9 cellular contexts compared by ENCODE assay signal in the genomic region with DNA sequence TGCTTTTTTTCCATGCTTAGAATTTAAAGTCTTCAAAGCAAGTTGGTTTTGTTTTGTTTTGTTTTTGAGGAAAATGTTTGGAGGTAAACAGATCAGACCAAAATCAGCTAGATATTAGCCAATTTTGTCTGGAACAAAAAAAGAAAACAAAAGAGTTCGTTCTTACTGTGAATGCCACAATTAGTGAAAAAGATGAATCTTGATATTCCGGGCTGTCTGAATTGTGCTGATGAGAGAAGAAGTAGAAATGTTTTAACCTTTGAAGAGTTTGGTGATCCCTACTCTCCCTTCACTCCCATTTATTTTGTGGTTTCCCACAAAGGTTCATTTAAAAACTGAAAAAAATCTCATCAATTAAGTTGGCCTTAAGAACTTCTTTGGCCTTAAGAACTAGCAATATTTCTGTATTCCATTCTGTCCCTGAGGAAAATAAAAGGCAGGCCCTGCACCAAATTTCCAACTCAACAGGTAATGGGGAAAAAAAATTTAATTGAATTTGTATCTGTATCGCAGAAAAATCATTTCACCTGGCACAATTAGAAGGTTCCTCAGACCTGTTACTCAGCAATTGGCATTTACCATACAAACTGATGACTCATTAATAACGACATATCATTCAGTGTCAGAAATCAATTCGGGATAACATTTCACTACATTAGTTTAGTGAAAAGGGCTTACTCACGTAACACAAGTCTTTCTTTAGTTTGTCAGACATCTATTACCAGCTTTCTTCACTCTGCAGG. TPM values are rescaled to one million over a fixed set of nuclear protein-coding genes. Genes with fewer than 3 reads are reported as not detected.
DNase-seq lines count a peak whose midpoint lies in the region; ATAC-seq and TF ChIP-seq lines count a peak whose summit lies in the region.
"Had no signal": no experiment of that assay in that cellular context is flagged by ENCODE, and none has a peak within 500 bp of the region (broad histone marks: within the 10 kb centered on the region; RNA-seq: fewer than 3 reads in every experiment).

No MANE protein-coding gene starts in this region.

- ATAC-seq in GM21381 (IDR thresholded peaks at IDR 0.05; ENCODE audit: unreplicated experiment): peak; percentile 1

- H3K9me2 ChIP-seq in Loucy (replicated peaks; ENCODE audit: low read depth, low read length): no peaks in the 10 kb centered on the region

- DNase-seq in prostate gland (ENCODE audit: low spot score) (no peak), NCI-H510A treated with DMSO at 0.1 percent for 48 hours (lab: John Stamatoyannopoulos, UW) (no peak), SW480 (ENCODE audit: low spot score) (no peak), anterior cingulate cortex (lab: John Stamatoyannopoulos, UW) (no peak), SKM-1 (lab: John Stamatoyannopoulos, UW; ENCODE audit: unreplicated experiment) (no peak)

- no peak overlapping the region for H3K4me3 ChIP-seq in Loucy (ENCODE audit: low read length, poor library complexity, severe bottlenecking)
- peak overlapping the region; percentile 72 to 73 for H3K4me3 ChIP-seq in esophagus (ENCODE audit: low read depth in 1 of 2, low read length in 2 of 2)
- peak overlapping the region; percentile 46 to 52 for H3K4me3 ChIP-seq in prostate gland

- H4K20me1 ChIP-seq in Loucy (ENCODE audit: insufficient read depth, low read length, poor library complexity, severe bottlenecking): no peaks in the 10 kb centered on the region

- H3K4me2 ChIP-seq in Loucy (ENCODE audit: low read depth, low read length, poor library complexity, severe bottlenecking): peak overlapping the region; percentile 32

- no peak overlapping the region for H3K9ac ChIP-seq in Loucy (ENCODE audit: low read depth, low read length, poor library complexity, severe bottlenecking)

- H3K4me1 ChIP-seq in Loucy (ENCODE audit: insufficient read depth, low read length, poor library complexity, severe bottlenecking): peaks cover 11% of the 10 kb centered on the region
- H3K4me1 ChIP-seq in esophagus (ENCODE audit: control insufficient read depth in 2 of 2, insufficient read depth in 2 of 2, low read length in 1 of 2): no peaks in the 10 kb centered on the region
- no peaks in the 10 kb centered on the region for H3K4me1 ChIP-seq in prostate gland (replicated peaks)

- H3F3A ChIP-seq in Loucy (ENCODE audit: low read depth): no peaks in the 10 kb centered on the region

- H3K27ac ChIP-seq in esophagus (ENCODE audit: low read depth in 2 of 2, low read length in 1 of 2) (peak overlapping the region; percentile 30 to 96), prostate gland (peak overlapping the region; percentile 86 to 91)

- H3K9me3 ChIP-seq in Loucy (ENCODE audit: insufficient read depth, low read depth, low read length) (no peaks in the 10 kb centered on the region), esophagus (ENCODE audit: control insufficient read depth in 2 of 2, insufficient read depth in 1 of 2, low read depth in 1 of 2, low read length in 1 of 2) (no peaks in the 10 kb centered on the region), prostate gland (no peaks in the 10 kb centered on the region)

- H3K27me3 ChIP-seq in Loucy (ENCODE audit: insufficient read depth, low read length, poor library complexity, severe bottlenecking) (no peaks in the 10 kb centered on the region), esophagus (ENCODE audit: control insufficient read depth in 1 of 2, insufficient read depth in 2 of 2, low read length in 2 of 2) (no peaks in the 10 kb centered on the region), prostate gland (replicated peaks; ENCODE audit: insufficient read depth) (no peaks in the 10 kb centered on the region)

- 0 out of 2 replicates have a peak overlapping the region, but pooled peaks have one; percentile 3 for H2AFZ ChIP-seq in Loucy (ENCODE audit: low read length)

- intact Hi-C loops in prostate gland (cut with DNase I): loop anchor here (5.0 to 10.0 kb wide), 3 partner anchors 92 to 954 kb away; a partner anchor contains a TSS

- TF ChIP-seq POLR2A in prostate gland (IDR thresholded peaks at IDR 0.05): no peak

- no peaks in the 10 kb centered on the region for H3K79me2 ChIP-seq in Loucy (ENCODE audit: insufficient read depth, low read length)

- H3K36me3 ChIP-seq in Loucy (ENCODE audit: insufficient read depth, low read length): no peaks in the 10 kb centered on the region
- H3K36me3 ChIP-seq in esophagus (ENCODE audit: control insufficient read depth in 2 of 2, insufficient read depth in 2 of 2, low read length in 1 of 2): no peaks in the 10 kb centered on the region
- H3K36me3 ChIP-seq in prostate gland: no peaks in the 10 kb centered on the region

- TF ChIP-seq CTCF in Loucy (conservative IDR thresholded peaks at IDR 0.05; ENCODE audit: low read length) (no peak), prostate gland (IDR thresholded peaks at IDR 0.05) (no peak)

- 25 to 26% methylated on average over 6 of the region's 6 CpGs for WGBS in esophagus, 2 donors
- 24% methylated on average over 6 of the region's 6 CpGs for WGBS in prostate gland

RNA-seq across cellular contexts. Expression of a gene that starts 0.6 kb away (rescaled TPM):
- under 1 TPM; 0.14 to 0.22 TPM for polyA plus RNA-seq in esophagus
- total RNA-seq in prostate gland: 1 to 10 TPM; 1.4 to 1.8 TPM

RNA-seq across cellular contexts. Expression of a gene that starts 55.9 kb away (rescaled TPM):
- not detected for polyA plus RNA-seq in esophagus
- total RNA-seq in prostate gland: 1 to 10 TPM in 1 of 2 donors, not detected in 1; 1.0 TPM
- total RNA-seq: subcutaneous adipose tissue had no signal
